Comparison of ENCODE assay signal across 36 cellular contexts in the genomic region with DNA sequence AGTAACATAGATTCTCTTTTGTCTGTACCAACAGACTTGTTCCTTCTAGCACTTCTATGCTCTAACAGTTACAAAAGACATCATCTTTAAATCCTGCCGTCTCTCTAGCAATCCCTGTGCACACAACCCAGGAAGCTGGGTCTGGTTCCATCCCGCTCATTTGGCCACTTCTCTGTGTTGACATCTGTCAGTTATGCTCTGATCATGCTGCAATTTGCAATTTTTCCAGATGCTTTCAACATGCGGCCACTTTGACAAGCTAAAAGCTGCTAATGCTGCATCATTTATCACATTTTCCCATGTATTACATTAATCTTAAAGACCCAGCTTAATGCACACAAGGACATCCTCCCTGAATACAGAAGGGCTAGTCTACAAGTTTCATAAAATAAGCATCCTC. TPM values are rescaled to one million over a fixed set of nuclear protein-coding genes. Genes with fewer than 3 reads are reported as not detected.
"Had no signal": no experiment of that assay in that cellular context is flagged by ENCODE, and none has a peak within 500 bp of the region (broad histone marks: within the 10 kb centered on the region; RNA-seq: fewer than 3 reads in every experiment).

No MANE protein-coding gene starts in this region.

- H3K27ac ChIP-seq: ascending aorta, cardiac muscle cell, VCaP had no signal

- H3K4me3 Mint-ChIP-seq: activated B cell treated with CpG ODN at 0.5 μM for 24 hours; activated CD4-positive, alpha-beta memory T cell treated with anti-CD3 and anti-CD28 coated beads for 36 hours; activated CD4-positive, alpha-beta T cell treated with anti-CD3 and anti-CD28 coated beads, Interleukin-2, amount 10 ng/mL, durations not matched to agents 24 days and 14 days; activated CD8-positive, alpha-beta T cell treated with anti-CD3 and anti-CD28 coated beads for 36 hours; activated naive CD4-positive, alpha-beta T cell treated with anti-CD3 and anti-CD28 coated beads, Interleukin-2, amount 10 ng/mL, durations not matched to agents 7 days and 5 days; activated naive CD4-positive, alpha-beta T cell treated with anti-CD3 and anti-CD28 coated beads, Interleukin-2, amount 50 U/mL, for 24 hours; activated naive CD8-positive, alpha-beta T cell; activated naive CD8-positive, alpha-beta T cell treated with anti-CD3 and anti-CD28 coated beads, Interleukin-2, amount 10 ng/mL, durations not matched to agents 7 days and 5 days; activated naive CD8-positive, alpha-beta T cell treated with anti-CD3 and anti-CD28 coated beads, Interleukin-2, amount 50 U/mL, for 24 hours; activated T-cell treated with anti-CD3 and anti-CD28 coated beads, Interleukin-2, amount 50 U/mL, for 24 hours; brain; central memory CD8-positive, alpha-beta T cell; T-helper 1 cell treated with Interleukin-12 subunit alpha and Interleukin-12 subunit beta and Interleukin-4 antibody, amounts not matched to agents 30 μg/mL and 1 μg/mL, for 36 hours; T-helper 2 cell treated with Interferon-gamma antibody and Interleukin-4, amounts not matched to agents 5 μg/mL and 100 μg/mL, for 36 hours had no signal

- H3K9me3 Mint-ChIP-seq: activated T-helper 2 cell treated with anti-CD3 and anti-CD28 coated beads, Interferon-gamma antibody, Interleukin-2, Interleukin-4, amounts not matched to agents 10 μg/mL and 5 μg/mL and 100 μg/mL, durations not matched to agents 14 hours and 24 hours and 36 hours; T-helper 1 cell treated with Interleukin-12 subunit alpha and Interleukin-12 subunit beta and Interleukin-4 antibody, amounts not matched to agents 30 μg/mL and 1 μg/mL, for 36 hours; T-helper 2 cell treated with Interferon-gamma antibody and Interleukin-4, amounts not matched to agents 5 μg/mL and 100 μg/mL, for 36 hours had no signal

- ATAC-seq: activated CD8-positive, alpha-beta T cell treated with anti-CD3 and anti-CD28 coated beads for 36 hours; activated naive CD8-positive, alpha-beta T cell treated with anti-CD3 and anti-CD28 coated beads, Interleukin-2, amount 50 U/mL, for 24 hours had no signal

- H3K4me1 Mint-ChIP-seq: activated B cell treated with CpG ODN at 0.5 μM for 24 hours; activated CD4-positive, alpha-beta T cell treated with anti-CD3 and anti-CD28 coated beads, Interleukin-2, amount 10 ng/mL, durations not matched to agents 24 days and 14 days; activated naive CD4-positive, alpha-beta T cell treated with anti-CD3 and anti-CD28 coated beads, Interleukin-2, amount 10 ng/mL, durations not matched to agents 7 days and 5 days; activated naive CD4-positive, alpha-beta T cell treated with anti-CD3 and anti-CD28 coated beads, Interleukin-2, amount 50 U/mL, for 24 hours; activated naive CD8-positive, alpha-beta T cell treated with anti-CD3 and anti-CD28 coated beads, Interleukin-2, amount 50 U/mL, for 24 hours; central memory CD8-positive, alpha-beta T cell had no signal

- DNase-seq: activated B cell treated with CpG ODN at 0.5 μM for 24 hours; activated CD4-positive, alpha-beta memory T cell treated with anti-CD3 and anti-CD28 coated beads for 36 hours; activated CD4-positive, alpha-beta T cell treated with anti-CD3 and anti-CD28 coated beads for 4 hours; activated CD4-positive, alpha-beta T cell treated with anti-CD3 and anti-CD28 coated beads, Interleukin-2, amount 10 ng/mL, durations not matched to agents 24 days and 14 days; activated CD4-positive, alpha-beta T cell treated with anti-CD3 and anti-CD28 coated beads, Interleukin-2, amount 50 U/mL, for 1 hour; activated CD4-positive, alpha-beta T cell treated with anti-CD3 and anti-CD28 coated beads, Interleukin-2, amount 50 U/mL, for 4 hours; activated CD4-positive, CD25-positive, alpha-beta regulatory T cell treated with anti-CD3 and anti-CD28 coated beads, Interleukin-2, amount 50 U/mL, for 72 hours; activated CD8-positive, alpha-beta memory T cell treated with anti-CD3 and anti-CD28 coated beads, Interleukin-2, amount 50 U/mL, for 48 hours; activated CD8-positive, alpha-beta T cell treated with anti-CD3 and anti-CD28 coated beads for 36 hours; activated effector memory CD4-positive, alpha-beta T cell treated with Interleukin-2 at 50 U/mL for 16 hours; activated gamma-delta T cell; activated naive CD4-positive, alpha-beta T cell treated with anti-CD3 and anti-CD28 coated beads, Interleukin-2, amount 10 ng/mL, durations not matched to agents 7 days and 5 days; activated naive CD4-positive, alpha-beta T cell treated with Interleukin-2 at 50 U/mL for 16 hours; activated naive CD8-positive, alpha-beta T cell treated with anti-CD3 and anti-CD28 coated beads, Interleukin-2, amount 10 ng/mL, durations not matched to agents 7 days and 5 days; activated naive CD8-positive, alpha-beta T cell treated with anti-CD3 and anti-CD28 coated beads, Interleukin-2, amount 50 U/mL, for 24 hours; activated T-cell treated with anti-CD3 and anti-CD28 coated beads, Interleukin-2, amount 50 U/mL, for 24 hours; activated T-cell treated with anti-CD3 and anti-CD28 coated beads, Interleukin-2, amount 50 U/mL, for 48 hours; amygdala; anterior cingulate cortex; cerebellar nuclear complex; T-helper 1 cell; T-helper 2 cell; T-helper 9 cell had no signal

- H3K4me1 ChIP-seq: ascending aorta had no signal

- H3K36me3 ChIP-seq: ascending aorta, cardiac muscle cell had no signal

- H3K27me3 ChIP-seq: ascending aorta, cardiac muscle cell had no signal

- H3K36me3 Mint-ChIP-seq: activated naive CD4-positive, alpha-beta T cell treated with anti-CD3 and anti-CD28 coated beads, Interleukin-2, amount 10 ng/mL, durations not matched to agents 7 days and 5 days; activated naive CD4-positive, alpha-beta T cell treated with anti-CD3 and anti-CD28 coated beads, Interleukin-2, amount 50 U/mL, for 24 hours; activated naive CD8-positive, alpha-beta T cell treated with anti-CD3 and anti-CD28 coated beads, Interleukin-2, amount 10 ng/mL, durations not matched to agents 7 days and 5 days had no signal

- H3K27ac Mint-ChIP-seq: activated B cell treated with CpG ODN at 0.5 μM for 24 hours; activated CD4-positive, alpha-beta memory T cell treated with anti-CD3 and anti-CD28 coated beads for 36 hours; activated CD4-positive, alpha-beta T cell treated with anti-CD3 and anti-CD28 coated beads, Interleukin-2, amount 10 ng/mL, durations not matched to agents 24 days and 14 days; activated CD8-positive, alpha-beta T cell treated with anti-CD3 and anti-CD28 coated beads for 36 hours; activated naive CD4-positive, alpha-beta T cell treated with anti-CD3 and anti-CD28 coated beads, Interleukin-2, amount 10 ng/mL, durations not matched to agents 7 days and 5 days; activated naive CD4-positive, alpha-beta T cell treated with anti-CD3 and anti-CD28 coated beads, Interleukin-2, amount 50 U/mL, for 24 hours; activated naive CD8-positive, alpha-beta T cell; activated naive CD8-positive, alpha-beta T cell treated with anti-CD3 and anti-CD28 coated beads, Interleukin-2, amount 10 ng/mL, durations not matched to agents 7 days and 5 days; activated naive CD8-positive, alpha-beta T cell treated with anti-CD3 and anti-CD28 coated beads, Interleukin-2, amount 50 U/mL, for 24 hours; activated T-cell treated with anti-CD3 and anti-CD28 coated beads, Interleukin-2, amount 50 U/mL, for 24 hours; activated T-helper 2 cell treated with anti-CD3 and anti-CD28 coated beads, Interferon-gamma antibody, Interleukin-2, Interleukin-4, amounts not matched to agents 10 μg/mL and 5 μg/mL and 100 μg/mL, durations not matched to agents 14 hours and 24 hours and 36 hours; T-helper 1 cell treated with Interleukin-12 subunit alpha and Interleukin-12 subunit beta and Interleukin-4 antibody, amounts not matched to agents 30 μg/mL and 1 μg/mL, for 36 hours; T-helper 2 cell treated with Interferon-gamma antibody and Interleukin-4, amounts not matched to agents 5 μg/mL and 100 μg/mL, for 36 hours had no signal

- H3K4me3 ChIP-seq: ascending aorta, cardiac muscle cell had no signal

RNA-seq across cellular contexts. Expression of gene LRRC52, which starts 19.2 kb away (rescaled TPM):
- total RNA-seq: activated B cell treated with CpG ODN at 0.5 μM for 24 hours; activated CD4-positive, alpha-beta memory T cell treated with anti-CD3 and anti-CD28 coated beads for 36 hours; activated CD4-positive, alpha-beta T cell treated with anti-CD3 and anti-CD28 coated beads, Interleukin-2, amount 10 ng/mL, durations not matched to agents 24 days and 14 days; activated CD8-positive, alpha-beta memory T cell treated with anti-CD3 and anti-CD28 coated beads for 36 hours; activated CD8-positive, alpha-beta T cell treated with anti-CD3 and anti-CD28 coated beads for 36 hours; activated naive CD8-positive, alpha-beta T cell treated with anti-CD3 and anti-CD28 coated beads, Interleukin-2, amount 10 ng/mL, durations not matched to agents 7 days and 5 days; activated T-helper 2 cell treated with anti-CD3 and anti-CD28 coated beads, Interferon-gamma antibody, Interleukin-2, Interleukin-4, amounts not matched to agents 10 μg/mL and 5 μg/mL and 100 μg/mL, durations not matched to agents 14 hours and 24 hours and 36 hours; ascending aorta; bronchial epithelial cell; chondrocyte had no signal
